Comparison of ENCODE assay signal across 18 cellular contexts in the genomic region with DNA sequence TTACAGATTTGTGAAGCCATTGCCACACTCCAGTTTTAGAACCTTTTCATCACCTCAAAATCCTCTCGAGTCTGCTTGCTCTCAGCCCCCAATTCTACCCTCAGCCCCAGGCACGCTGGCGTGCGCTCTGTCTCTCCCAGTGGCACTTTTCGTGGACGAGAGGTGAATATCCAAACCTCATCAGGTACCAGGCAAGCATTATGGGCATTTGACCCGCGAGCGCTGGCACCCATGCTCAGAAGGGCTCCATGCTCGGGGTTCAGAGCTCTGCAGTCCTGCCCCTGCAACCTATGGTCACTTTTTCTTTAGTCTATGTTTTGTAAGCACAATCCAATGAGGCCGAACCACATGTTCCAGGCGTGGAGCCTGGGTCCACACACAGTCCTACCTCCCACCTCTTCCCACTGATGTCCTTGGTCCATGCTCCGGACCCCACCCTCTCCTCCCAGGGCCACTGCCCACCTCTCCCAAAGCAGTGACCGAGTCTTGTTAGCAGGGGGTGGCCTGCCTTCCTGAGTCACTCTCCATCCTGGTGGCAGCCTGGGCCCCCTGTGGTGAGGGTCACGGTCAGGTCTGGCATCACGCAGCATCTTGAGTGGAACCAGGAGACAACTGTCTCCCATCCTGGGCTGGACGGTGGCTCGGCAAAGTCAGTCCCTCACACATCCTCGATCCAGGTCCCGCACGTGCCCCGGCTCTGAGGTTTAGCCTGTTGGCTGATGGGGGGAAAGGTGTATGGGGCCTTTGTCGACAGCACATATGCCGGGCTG.
"Had no signal": no experiment of that assay in that cellular context is flagged by ENCODE, and none has a peak within 500 bp of the region (broad histone marks: within the 10 kb centered on the region; RNA-seq: fewer than 3 reads in every experiment).

No MANE protein-coding gene starts in this region.

- DNase-seq: activated CD4-positive, alpha-beta T cell treated with anti-CD3 and anti-CD28 coated beads for 4 hours; activated CD4-positive, alpha-beta T cell treated with anti-CD3 and anti-CD28 coated beads, Interleukin-2, amount 50 U/mL, for 48 hours; activated CD4-positive, CD25-positive, alpha-beta regulatory T cell; amniotic stem cell; cerebellar nuclear complex; cortex of kidney; left ventricle myocardium superior; retina; stimulated activated CD4-positive, alpha-beta T cell treated with anti-CD3 and anti-CD28 coated beads, Interleukin-12 subunit alpha, Interleukin-12 subunit beta, amount 100 ng/mL, for 4 hours; stimulated activated CD4-positive, alpha-beta T cell treated with anti-CD3 and anti-CD28 coated beads, Interleukin-4, amount 100 ng/mL, for 4 hours; substantia nigra; T1000; uterus had no signal

- H3K27ac ChIP-seq: epithelial cell of prostate, gastroesophageal sphincter, tibial artery, uterus had no signal

- H3K36me3 ChIP-seq: gastroesophageal sphincter, tibial artery, uterus had no signal

- FAIRE-seq: bronchial epithelial cell, islet of Langerhans had no signal

- H3K9me3 ChIP-seq: uterus had no signal

- H3K4me1 ChIP-seq: uterus had no signal

- ATAC-seq: gastroesophageal sphincter, left ventricle myocardium superior had no signal

- H3K27me3 ChIP-seq: gastroesophageal sphincter, uterus had no signal

- H3K4me3 ChIP-seq: gastroesophageal sphincter, tibial artery, uterus had no signal
